Comparison of ENCODE assay signal across 24 cellular contexts in the genomic region with DNA sequence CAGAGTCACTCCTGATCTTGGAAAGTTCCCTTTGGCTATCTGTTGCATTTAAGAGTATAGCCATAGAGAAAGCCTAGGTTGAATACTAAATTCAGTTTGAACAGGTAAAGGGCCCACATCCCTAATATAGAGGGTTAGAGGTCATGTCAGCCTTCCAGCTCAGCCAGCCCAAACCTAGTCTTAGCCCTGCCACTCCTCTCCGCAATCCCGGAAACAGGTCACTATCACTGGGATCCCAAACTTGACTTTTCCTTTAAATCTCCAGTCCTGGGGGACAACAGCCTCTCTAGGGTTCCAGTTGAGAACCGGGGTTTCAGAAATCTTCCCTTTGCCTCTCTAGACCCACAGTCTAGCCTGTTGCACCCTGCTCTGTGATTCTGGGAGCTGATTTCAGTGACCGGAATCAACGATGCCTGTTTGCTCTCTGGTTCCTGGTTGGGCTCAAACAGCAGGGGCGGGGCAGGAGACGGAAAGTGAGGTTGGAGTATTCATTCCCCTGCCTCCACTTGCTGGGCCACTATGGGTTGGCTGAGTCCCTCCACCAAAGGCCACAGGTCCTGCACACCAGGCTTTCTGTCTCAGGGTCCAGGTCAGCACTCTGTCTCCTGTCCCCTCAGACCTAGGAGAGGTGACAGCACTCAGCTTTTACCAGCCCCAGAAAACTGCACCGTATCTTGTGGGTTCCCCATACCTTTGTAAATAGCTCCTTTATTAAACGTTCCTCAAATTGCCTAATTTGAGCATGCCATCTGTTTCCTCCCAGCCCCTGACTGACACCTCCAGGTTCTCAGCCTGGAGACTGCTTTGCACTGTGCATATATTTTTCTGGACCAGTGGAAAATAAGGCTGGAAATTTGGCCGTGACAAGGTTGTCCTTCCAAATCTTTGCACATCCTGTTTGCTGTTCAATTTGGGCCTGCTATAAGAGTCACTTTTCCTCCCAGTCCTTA. TPM values are rescaled to one million over a fixed set of nuclear protein-coding genes. Genes with fewer than 3 reads are reported as not detected.
DNase-seq lines count a peak whose midpoint lies in the region; ATAC-seq and TF ChIP-seq lines count a peak whose summit lies in the region.
"Had no signal": no experiment of that assay in that cellular context is flagged by ENCODE, and none has a peak within 500 bp of the region (broad histone marks: within the 10 kb centered on the region; RNA-seq: fewer than 3 reads in every experiment).

No MANE protein-coding gene starts in this region.

- peak; percentile 42 for DNase-seq in Calu3
- peak; percentile 21 for DNase-seq in NOMO-1 treated with dmso at 0.1 percent for 144 hours (lab: John Stamatoyannopoulos, UW; ENCODE audit: unreplicated experiment)
- DNase-seq in erythroblast (lab: John Stamatoyannopoulos, UW), result peak; percentile 62 to 63
- no peak for DNase-seq in activated CD4-positive, alpha-beta T cell treated with anti-CD3 and anti-CD28 coated beads, Interleukin-2, amount 10 ng/mL, durations not matched to agents 7 days and 5 days
- no peak for DNase-seq in activated T-cell treated with anti-CD3 and anti-CD28 coated beads, Interleukin-2, amount 50 U/mL, for 48 hours
- no peak for DNase-seq in NCI-H524 treated with DMSO at 0.1 percent for 48 hours (lab: John Stamatoyannopoulos, UW)
- DNase-seq: activated CD8-positive, alpha-beta T cell treated with anti-CD3 and anti-CD28 coated beads, Interleukin-2, amount 10 ng/mL, durations not matched to agents 7 days and 5 days; activated naive CD8-positive, alpha-beta T cell treated with anti-CD3 and anti-CD28 coated beads, Interleukin-2, amount 50 U/mL, for 24 hours; Caco-2; endodermal cell; GF-D8; IMR-90; kidney; MV-4-11; NCI-H2107; stimulated activated CD4-positive, alpha-beta T cell treated with anti-CD3 and anti-CD28 coated beads, Interleukin-1b, Interleukin-23, amount 100 ng/mL, for 48 hours; SW 1271 had no signal

- peaks cover 33% of the 10 kb centered on the region for H3K4me1 Mint-ChIP-seq in Calu3 (ENCODE audit: low read depth, unreplicated experiment)
- no peaks in the 10 kb centered on the region for H3K4me1 Mint-ChIP-seq in activated CD4-positive, alpha-beta T cell treated with anti-CD3 and anti-CD28 coated beads, Interleukin-2, amount 10 ng/mL, durations not matched to agents 7 days and 5 days
- H3K4me1 Mint-ChIP-seq: activated naive CD8-positive, alpha-beta T cell treated with anti-CD3 and anti-CD28 coated beads, Interleukin-2, amount 50 U/mL, for 24 hours had no signal

- POLR2A ChIA-PET in activated CD4-positive, alpha-beta T cell treated with anti-CD3 and anti-CD28 coated beads, Interleukin-2, amount 10 ng/mL, durations not matched to agents 7 days and 5 days (lab: Charles Lee), result no interaction called here

- intact Hi-C loops in Calu3 (cut with micrococcal nuclease; ENCODE audit: unreplicated experiment), result no loop called here

- TF ChIP-seq CTCF in Calu3 (IDR thresholded peaks at IDR 0.05; ENCODE audit: unreplicated experiment) (no peak), neutrophil (IDR thresholded peaks at IDR 0.05) (no peak)

- no peak for ATAC-seq in HG03108 (IDR thresholded peaks at IDR 0.05; ENCODE audit: unreplicated experiment)
- ATAC-seq: activated CD8-positive, alpha-beta T cell treated with anti-CD3 and anti-CD28 coated beads, Interleukin-2, amount 10 ng/mL, durations not matched to agents 7 days and 5 days; activated naive CD8-positive, alpha-beta T cell treated with anti-CD3 and anti-CD28 coated beads, Interleukin-2, amount 50 U/mL, for 24 hours; sciatic nerve had no signal

- CTCF ChIA-PET in Calu3 (lab: Charles Lee), result interaction anchor here (0.9 kb wide), 1 partner anchor 23 kb away, joined by 3 read pairs; the partner anchor contains the start of gene CPEB4
- CTCF ChIA-PET in activated CD4-positive, alpha-beta T cell treated with anti-CD3 and anti-CD28 coated beads, Interleukin-2, amount 10 ng/mL, durations not matched to agents 7 days and 5 days (lab: Charles Lee), result interaction anchor here (1.1 to 1.8 kb wide), 2 partner anchors 8 to 13 kb away, joined by 3 to 5 read pairs; no protein-coding TSS in a partner anchor

- H3K36me3 Mint-ChIP-seq in Calu3 (ENCODE audit: insufficient read depth, unreplicated experiment), result no peaks in the 10 kb centered on the region
- H3K36me3 Mint-ChIP-seq in activated CD4-positive, alpha-beta T cell treated with anti-CD3 and anti-CD28 coated beads, Interleukin-2, amount 10 ng/mL, durations not matched to agents 7 days and 5 days (ENCODE audit: low read depth), result no peaks in the 10 kb centered on the region
- H3K36me3 Mint-ChIP-seq: mesothelial cell of epicardium had no signal

- H3K4me3 Mint-ChIP-seq in Calu3 (ENCODE audit: low read depth, unreplicated experiment), result no peak overlapping the region
- no peak overlapping the region for H3K4me3 Mint-ChIP-seq in activated CD4-positive, alpha-beta T cell treated with anti-CD3 and anti-CD28 coated beads, Interleukin-2, amount 10 ng/mL, durations not matched to agents 7 days and 5 days
- H3K4me3 Mint-ChIP-seq: activated CD8-positive, alpha-beta T cell treated with anti-CD3 and anti-CD28 coated beads, Interleukin-2, amount 10 ng/mL, durations not matched to agents 7 days and 5 days; activated naive CD8-positive, alpha-beta T cell treated with anti-CD3 and anti-CD28 coated beads, Interleukin-2, amount 50 U/mL, for 24 hours; activated T-helper 1 cell treated with anti-CD3 and anti-CD28 coated beads, Interleukin-12 subunit alpha, Interleukin-12 subunit beta, Interleukin-2, Interleukin-4 antibody, amounts not matched to agents 30 ng/mL and 10 ng/mL and 1 ng/mL, durations not matched to agents 14 hours and 24 hours and 36 hours; endodermal cell; mesothelial cell of epicardium had no signal

- no peaks in the 10 kb centered on the region for H3K27me3 ChIP-seq in neutrophil
- H3K27me3 ChIP-seq: hepatocyte had no signal

- H3K27me3 Mint-ChIP-seq in Calu3 (ENCODE audit: unreplicated experiment), result no peaks in the 10 kb centered on the region
- H3K27me3 Mint-ChIP-seq in activated CD4-positive, alpha-beta T cell treated with anti-CD3 and anti-CD28 coated beads, Interleukin-2, amount 10 ng/mL, durations not matched to agents 7 days and 5 days, result peaks cover 6% of the 10 kb centered on the region

- BruUV-seq in Calu3 (replicated peaks; lab: Mats Ljungman, UMichigan), result no TSS peak

- H3K36me3 ChIP-seq in neutrophil, result no peaks in the 10 kb centered on the region

- TF ChIP-seq POLR2A in erythroblast (IDR thresholded peaks at IDR 0.05; ENCODE audit: low read length), result no peak

- H3K27ac Mint-ChIP-seq in Calu3 (ENCODE audit: unreplicated experiment), result no peak overlapping the region
- no peak overlapping the region for H3K27ac Mint-ChIP-seq in activated CD4-positive, alpha-beta T cell treated with anti-CD3 and anti-CD28 coated beads, Interleukin-2, amount 10 ng/mL, durations not matched to agents 7 days and 5 days
- H3K27ac Mint-ChIP-seq: activated CD8-positive, alpha-beta T cell treated with anti-CD3 and anti-CD28 coated beads, Interleukin-2, amount 10 ng/mL, durations not matched to agents 7 days and 5 days; activated naive CD8-positive, alpha-beta T cell treated with anti-CD3 and anti-CD28 coated beads, Interleukin-2, amount 50 U/mL, for 24 hours; activated T-helper 1 cell treated with anti-CD3 and anti-CD28 coated beads, Interleukin-12 subunit alpha, Interleukin-12 subunit beta, Interleukin-2, Interleukin-4 antibody, amounts not matched to agents 30 ng/mL and 10 ng/mL and 1 ng/mL, durations not matched to agents 14 hours and 24 hours and 36 hours; endodermal cell; mesothelial cell of epicardium had no signal

- no peaks in the 10 kb centered on the region for H3K9me3 Mint-ChIP-seq in Calu3 (ENCODE audit: low read depth, unreplicated experiment)
- no peaks in the 10 kb centered on the region for H3K9me3 Mint-ChIP-seq in activated CD4-positive, alpha-beta T cell treated with anti-CD3 and anti-CD28 coated beads, Interleukin-2, amount 10 ng/mL, durations not matched to agents 7 days and 5 days
- H3K9me3 Mint-ChIP-seq: activated naive CD8-positive, alpha-beta T cell treated with anti-CD3 and anti-CD28 coated beads, Interleukin-2, amount 50 U/mL, for 24 hours; activated T-helper 1 cell treated with anti-CD3 and anti-CD28 coated beads, Interleukin-12 subunit alpha, Interleukin-12 subunit beta, Interleukin-2, Interleukin-4 antibody, amounts not matched to agents 30 ng/mL and 10 ng/mL and 1 ng/mL, durations not matched to agents 14 hours and 24 hours and 36 hours had no signal

- peak overlapping the region; percentile 26 to 33 for H3K4me3 ChIP-seq in neutrophil (ENCODE audit: low read depth in 1 of 2, low read length in 1 of 2)
- H3K4me3 ChIP-seq: hepatocyte had no signal

- H3K27ac ChIP-seq in neutrophil, result peak overlapping the region; percentile 92
- H3K27ac ChIP-seq: hepatocyte, VCaP had no signal

- H3K9me3 ChIP-seq in neutrophil, result no peaks in the 10 kb centered on the region
- H3K9me3 ChIP-seq: Caco-2 had no signal

- peaks cover 78 to 82% of the 10 kb centered on the region in 2 experiments for H3K4me1 ChIP-seq in neutrophil (ENCODE audit: control insufficient read depth in 1 of 2, insufficient read depth in 1 of 2, low read depth in 1 of 2, low read length in 1 of 2)

RNA-seq across cellular contexts. Expression of gene CPEB4, which starts 23.7 kb away (rescaled TPM):
- total RNA-seq in Calu3 (2022), result 30.8 and 32.0 TPM in 2 replicates
- 10 to 100 TPM; 13.9 to 14.0 TPM for total RNA-seq in activated CD4-positive, alpha-beta T cell treated with anti-CD3 and anti-CD28 coated beads, Interleukin-2, amount 10 ng/mL, durations not matched to agents 7 days and 5 days

Comparison
In these comparisons a context has a peak if more than half of its experiments do, and no peak if none do; other contexts are left out.
1. DNase-seq: peak in Calu3 (single experiment), NOMO-1 treated with dmso at 0.1 percent for 144 hours (single experiment) and erythroblast (2 of 2); none in activated CD4-positive, alpha-beta T cell treated with anti-CD3 and anti-CD28 coated beads, Interleukin-2, amount 10 ng/mL, durations not matched to agents 7 days and 5 days (single experiment), activated T-cell treated with anti-CD3 and anti-CD28 coated beads, Interleukin-2, amount 50 U/mL, for 48 hours (0 of 2) and NCI-H524 treated with DMSO at 0.1 percent for 48 hours (single experiment).